ENCODE assay signal across 8 cellular contexts in genomic region chr21:16587141-16587570, GRCh38.
DNase-seq lines count a peak whose midpoint lies in the region; ATAC-seq, FAIRE-seq and TF ChIP-seq lines count a peak whose summit lies in the region.

No MANE protein-coding gene starts in this region.

- H3K79me2 ChIP-seq in trophoblast cell (ENCODE audit: control insufficient read depth, insufficient read depth, low read length, poor library complexity): no peaks in the 10 kb centered on the region

- H3K18ac ChIP-seq in trophoblast cell (ENCODE audit: low read length): no peak overlapping the region

- no peak overlapping the region for H3K4ac ChIP-seq in trophoblast cell (ENCODE audit: low read depth, low read length)

- H3K27ac ChIP-seq in esophagus squamous epithelium: peak overlapping the region; percentile 80 to 88 (median 86)
- H3K27ac ChIP-seq in trophoblast cell (ENCODE audit: low read depth, low read length): peak overlapping the region; percentile 6

- TF ChIP-seq CTCF in esophagus squamous epithelium (IDR thresholded peaks at IDR 0.05): no peak

- no peaks in the 10 kb centered on the region for H3K36me3 ChIP-seq in esophagus squamous epithelium
- no peaks in the 10 kb centered on the region for H3K36me3 ChIP-seq in trophoblast cell (ENCODE audit: control insufficient read depth in 1 of 2, insufficient read depth in 2 of 2, low read length in 2 of 2)

- no peak overlapping the region for H2BK120ac ChIP-seq in trophoblast cell (ENCODE audit: insufficient read depth, low read length, poor library complexity)

- no peak overlapping the region for H4K91ac ChIP-seq in trophoblast cell (ENCODE audit: low read depth, low read length)

- H3K4me1 ChIP-seq in esophagus squamous epithelium (peaks cover 0 to 44% (median 4%) of the 10 kb centered on the region in 3 donors), trophoblast cell (ENCODE audit: control insufficient read depth in 1 of 2, insufficient read depth in 2 of 2, low read length in 2 of 2) (peaks cover 4 to 5% of the 10 kb centered on the region in 2 experiments)

- H3K79me1 ChIP-seq in trophoblast cell (ENCODE audit: low read length): no peaks in the 10 kb centered on the region

- H3K23ac ChIP-seq in trophoblast cell (ENCODE audit: low read length): no peak overlapping the region

- H4K12ac ChIP-seq in trophoblast cell (ENCODE audit: low read depth, low read length): no peak overlapping the region

- H3K4me3 ChIP-seq in esophagus squamous epithelium: peak overlapping the region; percentile 10 to 62 (median 42)
- H3K4me3 ChIP-seq in trophoblast cell (ENCODE audit: low read depth, low read length): no peak overlapping the region

- H2AFZ ChIP-seq in trophoblast cell (ENCODE audit: insufficient read depth, low read length, poor library complexity): peak overlapping the region; percentile 35

- FAIRE-seq in GM19239 (lab: Jason Lieb, UNC): no peak

- intact Hi-C loops in esophagus squamous epithelium (cut with DNase I): no loop called here

- H3K27me3 ChIP-seq in esophagus squamous epithelium (no peaks in the 10 kb centered on the region), trophoblast cell (ENCODE audit: insufficient read depth, low read length) (no peaks in the 10 kb centered on the region)

- peak in 1 of 4 donors; percentile 14 for TF ChIP-seq POLR2A in esophagus squamous epithelium (IDR thresholded peaks at IDR 0.05)

- DNase-seq in DMS114 treated with DMSO at 0.1 percent for 48 hours (lab: John Stamatoyannopoulos, UW; ENCODE audit: unreplicated experiment): peak; percentile 24
- DNase-seq in NCI-H526 (lab: John Stamatoyannopoulos, UW): peak; percentile 25 to 56
- no peak for DNase-seq in esophagus squamous epithelium (lab: John Stamatoyannopoulos, UW)
- DNase-seq in trophoblast cell: peak in 1 of 2 donors; percentile 32
- no peak for DNase-seq in activated naive CD4-positive, alpha-beta T cell (lab: John Stamatoyannopoulos, UW)
- DNase-seq in GM19239 (ENCODE audit: insufficient read length, low spot score): no peak
- DNase-seq in activated effector memory CD4-positive, alpha-beta T cell treated with anti-CD3 and anti-CD28 coated beads, Interleukin-2, amount 50 U/mL, for 16 hours: no peak

- no peak overlapping the region for H2BK5ac ChIP-seq in trophoblast cell (ENCODE audit: low read depth, low read length, poor library complexity)

- no peak overlapping the region for H3K14ac ChIP-seq in trophoblast cell (ENCODE audit: low read length)

- H2BK12ac ChIP-seq in trophoblast cell (ENCODE audit: low read length): no peak overlapping the region

- 10 to 30% methylated on average over 5 of the region's 5 CpGs for WGBS in esophagus squamous epithelium, 2 donors
- WGBS in trophoblast cell (ENCODE audit: extremely low coverage, insufficient coverage, insufficient read length): no CpG with 5 or more reads among the region's 5 CpGs

- no peak for ATAC-seq in GM19455 (IDR thresholded peaks at IDR 0.05; ENCODE audit: unreplicated experiment)

- no peak overlapping the region for H3K9ac ChIP-seq in trophoblast cell (ENCODE audit: low read length)

- peak overlapping the region; percentile 53 for H4K8ac ChIP-seq in trophoblast cell (ENCODE audit: low read depth, low read length)

- no peak overlapping the region for H2AK5ac ChIP-seq in trophoblast cell (ENCODE audit: low read length)

- H3K9me3 ChIP-seq in esophagus squamous epithelium (no peaks in the 10 kb centered on the region), trophoblast cell (ENCODE audit: insufficient read depth, low read depth, low read length) (no peaks in the 10 kb centered on the region)

- no peak overlapping the region for H3K4me2 ChIP-seq in trophoblast cell (ENCODE audit: low read length)

Comparison
In these comparisons a context has a peak if more than half of its experiments do, and no peak if none do; other contexts are left out.
1. DNase-seq: peak in DMS114 treated with DMSO at 0.1 percent for 48 hours (single experiment) and NCI-H526 (2 of 2); none in esophagus squamous epithelium (single experiment), activated naive CD4-positive, alpha-beta T cell (0 of 4), GM19239 (single experiment) and activated effector memory CD4-positive, alpha-beta T cell treated with anti-CD3 and anti-CD28 coated beads, Interleukin-2, amount 50 U/mL, for 16 hours (single experiment).